ENCODE assay signal across 23 cellular contexts in the genomic region with DNA sequence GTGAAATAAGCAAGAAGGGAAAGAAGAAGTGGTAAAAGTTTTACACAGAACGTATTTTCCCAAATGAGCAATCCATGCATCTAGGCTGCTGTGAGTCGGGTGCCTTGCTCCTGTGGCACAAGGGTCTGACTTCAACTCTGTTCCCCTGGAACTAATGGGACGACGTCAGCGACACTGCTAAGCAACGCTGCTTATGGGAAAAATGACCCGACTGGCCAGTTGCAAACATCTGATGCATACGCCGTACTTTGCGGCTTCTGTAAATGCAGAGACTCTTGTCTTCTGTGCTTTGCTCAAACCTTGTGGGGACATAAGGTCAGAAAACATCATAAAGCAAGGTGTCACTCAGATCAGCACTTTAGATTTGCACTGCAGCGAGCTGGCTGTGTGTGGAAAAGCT.
DNase-seq lines count a peak whose midpoint lies in the region; FAIRE-seq and TF ChIP-seq lines count a peak whose summit lies in the region.
"Had no signal": no experiment of that assay in that cellular context is flagged by ENCODE, and none has a peak within 500 bp of the region (broad histone marks: within the 10 kb centered on the region; RNA-seq: fewer than 3 reads in every experiment).

No MANE protein-coding gene starts in this region.

- DNase-seq in H54 (ENCODE audit: insufficient read length, low spot score), result peak; percentile 18
- DNase-seq in HEK293T (ENCODE audit: extremely low spot score), result peak; percentile 56
- peak; percentile 39 for DNase-seq in astrocyte of the spinal cord (ENCODE audit: low read depth, low spot score)
- DNase-seq in left kidney (ENCODE audit: low read depth, low spot score), result peak; percentile 51
- no peak for DNase-seq in inferior parietal cortex (ENCODE audit: extremely low spot score)
- no peak for DNase-seq in NCI-H2171 (lab: John Stamatoyannopoulos, UW)
- DNase-seq in activated T-cell treated with anti-CD3 and anti-CD28 coated beads for 4 hours, result no peak
- no peak for DNase-seq in pons (ENCODE audit: low spot score)
- DNase-seq: ACHN; BE2C; C1 segment of cervical spinal cord; CD4-positive, CD25-positive, alpha-beta regulatory T cell; CD8-positive, alpha-beta memory T cell; COR-L47; DMS 273 treated with DMSO at 0.1 percent for 48 hours; DMS53; DND-41; EL; GM23248; HCEC 1CT had no signal

- POLR2A ChIA-PET in HEK293T (lab: Yijun Ruan, JAX), result interaction anchor here (0.6 kb wide), 1 partner anchor 67 kb away, joined by 3 read pairs; no protein-coding TSS in a partner anchor

- peak; percentile 71 for FAIRE-seq in H54 (lab: Jason Lieb, UNC)
- FAIRE-seq: A204.1, GM12878, GM19239 had no signal

- TF ChIP-seq POLR2A in H54 (IDR thresholded peaks at IDR 0.05; ENCODE audit: low read depth, low read length), result 0 out of 2 replicates have a peak, but pooled peaks have one; percentile 28

- CTCF ChIA-PET in HEK293T (lab: Yijun Ruan, JAX), result no interaction called here

- TF ChIP-seq CTCF in astrocyte of the spinal cord (IDR thresholded peaks at IDR 0.05; ENCODE audit: low read depth, low read length), result no peak

- in situ Hi-C loops in astrocyte of the spinal cord (cut with HindIII; ENCODE audit: low sequenced_read_pairs), result no loop called here

- H3K4me3 ChIP-seq in astrocyte of the spinal cord (ENCODE audit: low read depth, low read length), result no peak overlapping the region
- H3K4me3 ChIP-seq: GM12878, GM23248 had no signal

TF ChIP-seq in HEK293T, 16 proteins besides CTCF, POLR2A, EP300 and RAD21:
- TF ChIP-seq, protein P1, sequence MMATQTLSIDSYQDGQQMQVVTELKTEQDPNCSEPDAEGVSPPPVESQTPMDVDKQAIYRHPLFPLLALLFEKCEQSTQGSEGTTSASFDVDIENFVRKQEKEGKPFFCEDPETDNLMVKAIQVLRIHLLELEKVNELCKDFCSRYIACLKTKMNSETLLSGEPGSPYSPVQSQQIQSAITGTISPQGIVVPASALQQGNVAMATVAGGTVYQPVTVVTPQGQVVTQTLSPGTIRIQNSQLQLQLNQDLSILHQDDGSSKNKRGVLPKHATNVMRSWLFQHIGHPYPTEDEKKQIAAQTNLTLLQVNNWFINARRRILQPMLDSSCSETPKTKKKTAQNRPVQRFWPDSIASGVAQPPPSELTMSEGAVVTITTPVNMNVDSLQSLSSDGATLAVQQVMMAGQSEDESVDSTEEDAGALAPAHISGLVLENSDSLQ (IDR thresholded peaks at IDR 0.05), result peak; percentile 89
- TF ChIP-seq BHLHE40 (IDR thresholded peaks at IDR 0.05; ENCODE audit: borderline replicate concordance), result no peak

Comparison
In these comparisons a context has a peak if more than half of its experiments do, and no peak if none do; other contexts are left out.
1. DNase-seq: peak in H54 (single experiment), HEK293T (single experiment), astrocyte of the spinal cord (single experiment) and left kidney (single experiment); none in inferior parietal cortex (single experiment), NCI-H2171 (single experiment), activated T-cell treated with anti-CD3 and anti-CD28 coated beads for 4 hours (single experiment) and pons (single experiment).